In the genomic region with DNA sequence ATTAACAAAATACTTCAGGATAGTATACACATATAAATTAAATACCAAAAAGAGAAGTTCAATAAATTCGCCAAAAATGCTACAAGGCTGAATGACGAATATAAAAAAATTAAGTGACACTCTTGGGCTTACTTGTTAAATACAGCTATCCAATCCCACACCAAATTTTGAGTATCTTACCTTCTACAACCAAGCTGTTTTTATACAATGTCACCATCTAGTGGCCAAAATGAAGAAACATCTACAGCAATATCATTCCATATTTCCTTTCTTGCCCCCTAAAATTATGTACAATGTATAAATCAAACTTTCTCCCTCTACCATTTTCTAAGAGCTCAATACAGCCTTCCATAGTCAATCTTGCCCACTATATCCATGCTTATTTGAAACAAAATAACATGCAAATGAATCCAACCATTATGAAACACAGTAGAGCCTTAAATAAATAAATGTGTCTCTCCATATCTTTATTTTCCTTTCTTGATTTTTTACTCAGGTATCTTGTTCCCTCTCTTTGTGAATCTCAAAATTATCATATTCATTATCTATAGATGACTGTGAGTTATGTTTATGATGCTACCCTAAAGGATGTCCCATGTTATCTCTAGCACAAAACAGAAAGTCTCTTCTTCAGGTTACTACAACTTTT, we compare ENCODE assay signal across 7 cellular contexts.
DNase-seq lines count a peak whose midpoint lies in the region; FAIRE-seq and TF ChIP-seq lines count a peak whose summit lies in the region.

No MANE protein-coding gene starts in this region.

- peak; percentile 80 for TF ChIP-seq RAD21 in SK-N-SH (IDR thresholded peaks at IDR 0.05; ENCODE audit: low read length)

- H4K20me1 ChIP-seq in SK-N-SH (ENCODE audit: insufficient read depth), result no peaks in the 10 kb centered on the region

- DNase-seq in GF-D8 (lab: John Stamatoyannopoulos, UW) (peak; percentile 18), NAMALWA (ENCODE audit: low spot score) (peak; percentile 72), SK-N-SH (peak; percentile 51), glomerular visceral epithelial cell (ENCODE audit: extremely low spot score) (peak; percentile 15), urothelium cell line (ENCODE audit: low spot score) (peak; percentile 23), GM19238 (ENCODE audit: insufficient read length, low spot score) (no peak), dedifferentiated amniotic fluid mesenchymal stem cell (ENCODE audit: extremely low spot score) (no peak)

- H3K4me3 ChIP-seq in SK-N-SH (ENCODE audit: low read depth in 2 of 2, low read length in 1 of 2), result no peak overlapping the region; a peak in 1 of 4 replicates

- no peak overlapping the region for H3K27ac ChIP-seq in SK-N-SH (ENCODE audit: low read depth in 2 of 2, low read length in 1 of 2)

- H3K36me3 ChIP-seq in SK-N-SH (replicated peaks in 1 of 2; ENCODE audit: control insufficient read depth in 1 of 2, insufficient read depth in 2 of 2, low read length in 1 of 2), result peaks cover 7 to 8% of the 10 kb centered on the region in 2 experiments

- no peaks in the 10 kb centered on the region for H3K27me3 ChIP-seq in SK-N-SH (ENCODE audit: insufficient read depth)

- TF ChIP-seq EP300 in SK-N-SH (IDR thresholded peaks at IDR 0.05; ENCODE audit: borderline replicate concordance in 1 of 2, low read depth in 1 of 2, low read length in 1 of 2), result no peak

- H3K9me2 ChIP-seq in SK-N-SH, result no peaks in the 10 kb centered on the region

- no peaks in the 10 kb centered on the region for H3F3A ChIP-seq in SK-N-SH (replicated peaks; ENCODE audit: insufficient read depth)

- no peak overlapping the region for H3K9ac ChIP-seq in SK-N-SH

- H3K4me1 ChIP-seq in SK-N-SH (ENCODE audit: control insufficient read depth in 1 of 2, insufficient read depth in 2 of 2, low read depth in 1 of 2, low read length in 1 of 2), result no peaks in the 10 kb centered on the region

- TF ChIP-seq CTCF in SK-N-SH (IDR thresholded peaks at IDR 0.05), result peak; percentile 71

- WGBS in SK-N-SH (ENCODE audit: low lambda C conversion rate), result 68% methylated on average over 2 of the region's 2 CpGs

- CTCF ChIA-PET in SK-N-SH (lab: Yijun Ruan, JAX), result interaction anchor here (0.6 to 6.7 kb wide), 43 partner anchors 8 to 271 kb away, joined by 3 to 62 read pairs (median 4); no protein-coding TSS in a partner anchor

- H3K4me2 ChIP-seq in SK-N-SH, result no peak overlapping the region

- H3K79me2 ChIP-seq in SK-N-SH (ENCODE audit: insufficient read depth), result no peaks in the 10 kb centered on the region

- no peak for FAIRE-seq in urothelium cell line (lab: Jason Lieb, UNC)

- no peaks in the 10 kb centered on the region for H3K9me3 ChIP-seq in SK-N-SH

- no peak overlapping the region for H2AFZ ChIP-seq in SK-N-SH (ENCODE audit: low read depth)

- POLR2A ChIA-PET in SK-N-SH (lab: Yijun Ruan, JAX), result no interaction called here

TF ChIP-seq in SK-N-SH, 30 proteins besides CTCF, POLR2A, EP300 and RAD21:
- TF ChIP-seq, protein P1, sequence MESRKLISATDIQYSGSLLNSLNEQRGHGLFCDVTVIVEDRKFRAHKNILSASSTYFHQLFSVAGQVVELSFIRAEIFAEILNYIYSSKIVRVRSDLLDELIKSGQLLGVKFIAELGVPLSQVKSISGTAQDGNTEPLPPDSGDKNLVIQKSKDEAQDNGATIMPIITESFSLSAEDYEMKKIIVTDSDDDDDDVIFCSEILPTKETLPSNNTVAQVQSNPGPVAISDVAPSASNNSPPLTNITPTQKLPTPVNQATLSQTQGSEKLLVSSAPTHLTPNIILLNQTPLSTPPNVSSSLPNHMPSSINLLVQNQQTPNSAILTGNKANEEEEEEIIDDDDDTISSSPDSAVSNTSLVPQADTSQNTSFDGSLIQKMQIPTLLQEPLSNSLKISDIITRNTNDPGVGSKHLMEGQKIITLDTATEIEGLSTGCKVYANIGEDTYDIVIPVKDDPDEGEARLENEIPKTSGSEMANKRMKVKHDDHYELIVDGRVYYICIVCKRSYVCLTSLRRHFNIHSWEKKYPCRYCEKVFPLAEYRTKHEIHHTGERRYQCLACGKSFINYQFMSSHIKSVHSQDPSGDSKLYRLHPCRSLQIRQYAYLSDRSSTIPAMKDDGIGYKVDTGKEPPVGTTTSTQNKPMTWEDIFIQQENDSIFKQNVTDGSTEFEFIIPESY (IDR thresholded peaks at IDR 0.05; ENCODE audit: borderline replicate concordance, low read depth), result no peak
- TF ChIP-seq CHD2 (IDR thresholded peaks at IDR 0.05; ENCODE audit: low read length, partially characterized antibody) (no peak), MXI1 (IDR thresholded peaks at IDR 0.05; ENCODE audit: low read depth, low read length) (no peak), NFIC (IDR thresholded peaks at IDR 0.05; ENCODE audit: borderline replicate concordance) (no peak), TEAD4 (IDR thresholded peaks at IDR 0.05; ENCODE audit: borderline replicate concordance, insufficient read depth) (no peak), SMC3 (IDR thresholded peaks at IDR 0.05; ENCODE audit: low read depth, low read length) (peak; percentile 48; the same call in 1 of the 2 replicates)

Comparison
In these comparisons a context has a peak if more than half of its experiments do, and no peak if none do; other contexts are left out.
1. DNase-seq: peak in GF-D8 (single experiment), NAMALWA (single experiment), SK-N-SH (single experiment), glomerular visceral epithelial cell (single experiment) and urothelium cell line (single experiment); none in GM19238 (single experiment) and dedifferentiated amniotic fluid mesenchymal stem cell (single experiment).